Comparison of ENCODE assay signal across 2 cellular contexts in genomic region chr12:57199191-57199590, GRCh38.
A peak's percentile ranks its signal among the peaks of the same experiment; 100 is the strongest.
TF ChIP-seq lines count a peak whose summit lies in the region.

No MANE protein-coding gene starts in this region.

TF ChIP-seq in HepG2, 621 proteins besides CTCF, POLR2A, EP300 and RAD21:
- TF ChIP-seq AGO2 (optimal IDR thresholded peaks at IDR 0.05; ENCODE audit: low read depth, low read length) (peak; percentile 35), CENPT (CRISPR knock-in tag; IDR thresholded peaks at IDR 0.05; ENCODE audit: low read depth) (no peak), ELF1 (CRISPR knock-in tag; IDR thresholded peaks at IDR 0.05) (no peak), KAT8 (CRISPR knock-in tag; IDR thresholded peaks at IDR 0.05) (no peak), SUZ12 (IDR thresholded peaks at IDR 0.05; ENCODE audit: low read depth, low read length) (no peak), CSRNP2 (CRISPR knock-in tag; conservative IDR thresholded peaks at IDR 0.05; ENCODE audit: low read depth) (no peak), ZNF792 (CRISPR knock-in tag; IDR thresholded peaks at IDR 0.05) (no peak), CAMTA2 (CRISPR knock-in tag; IDR thresholded peaks at IDR 0.05; ENCODE audit: borderline replicate concordance) (no peak), ZFP82 (CRISPR knock-in tag; IDR thresholded peaks at IDR 0.05; ENCODE audit: borderline replicate concordance) (no peak), RFXANK (CRISPR knock-in tag; IDR thresholded peaks at IDR 0.05) (no peak), BCL6 (CRISPR knock-in tag; IDR thresholded peaks at IDR 0.05) (no peak), CCDC6 (CRISPR knock-in tag; IDR thresholded peaks at IDR 0.05) (no peak), RBM22 (optimal IDR thresholded peaks at IDR 0.05; ENCODE audit: low read length) (peak; percentile 50)
TF ChIP-seq in HepG2: peak in this region for 2.

TF ChIP-seq in HEK293, 187 proteins besides CTCF, POLR2A, EP300 and RAD21:
- TF ChIP-seq ZNF549 (tag by site-specific recombination; IDR thresholded peaks at IDR 0.05) (no peak), GLIS1 (tag by site-specific recombination; IDR thresholded peaks at IDR 0.05) (0 out of 2 replicates have a peak, but pooled peaks have one; percentile 25)
